In the genomic region with DNA sequence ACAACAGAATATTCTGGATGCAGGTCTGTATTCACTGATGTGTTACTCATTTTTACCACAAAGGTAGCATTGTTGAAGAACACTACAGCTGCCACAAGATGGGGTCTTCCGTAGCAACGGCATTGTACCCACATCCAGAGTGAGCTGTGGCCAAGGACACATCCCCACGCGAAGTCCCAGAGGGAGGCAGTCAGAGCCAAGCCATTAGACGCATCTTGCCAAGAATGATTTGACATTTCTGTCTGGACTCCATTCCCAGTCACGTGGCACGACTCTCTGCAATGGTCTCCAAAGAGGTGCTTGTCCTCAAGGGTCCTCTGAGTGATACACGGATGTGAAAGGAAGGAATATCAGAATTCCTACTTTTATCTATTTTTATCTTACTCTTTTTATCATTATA, we compare ENCODE assay signal across 24 cellular contexts. TPM values are rescaled to one million over a fixed set of nuclear protein-coding genes. Genes with fewer than 3 reads are reported as not detected.
"Had no signal": no experiment of that assay in that cellular context is flagged by ENCODE, and none has a peak within 500 bp of the region (broad histone marks: within the 10 kb centered on the region; RNA-seq: fewer than 3 reads in every experiment).

No MANE protein-coding gene starts in this region.

- H3K27ac ChIP-seq: RWPE1, SJSA1, SK-N-MC had no signal

- DNase-seq: KBM-7, MV-4-11, NCI-H1048, NCI-H1105, NCI-H1417, NCI-H1436 treated with DMSO at 0.1 percent for 48 hours, NCI-H1694 treated with DMSO at 0.1 percent for 48 hours, NCI-H1930, NCI-H2081, NCI-H2107, NCI-H2171 treated with DMSO at 0.1 percent for 48 hours, NCI-H345, NCI-H446 treated with DMSO at 0.1 percent for 48 hours, NCI-H510A treated with DMSO at 0.1 percent for 48 hours, NCI-H526, NCI-H82, SIG-M5 had no signal

- H3K9me3 ChIP-seq: SJSA1 had no signal

- H3K4me3 ChIP-seq: SJSA1, SK-N-MC had no signal

- H3K4me1 ChIP-seq: SJSA1 had no signal

- H3K27me3 ChIP-seq: SJSA1 had no signal

- H3K36me3 ChIP-seq: SJSA1 had no signal

- ATAC-seq: Panc1 had no signal

RNA-seq across cellular contexts. Expression of a gene that starts 15.5 kb away (rescaled TPM):
- total RNA-seq: HT-29, LHCN-M2, MCF 10A had no signal
